In genomic region chr12:106804668-106805067, GRCh38 we compare ENCODE assay signal across 18 cellular contexts. TPM values are rescaled to one million over a fixed set of nuclear protein-coding genes. Genes with fewer than 3 reads are reported as not detected.
DNase-seq lines count a peak whose midpoint lies in the region; ATAC-seq and TF ChIP-seq lines count a peak whose summit lies in the region.
"Had no signal": no experiment of that assay in that cellular context is flagged by ENCODE, and none has a peak within 500 bp of the region (broad histone marks: within the 10 kb centered on the region; RNA-seq: fewer than 3 reads in every experiment).

No MANE protein-coding gene starts in this region.

- H3K27ac ChIP-seq in psoas muscle: no peak overlapping the region
- H3K27ac ChIP-seq: A549, C4-2B had no signal

- no peaks in the 10 kb centered on the region for H3K9me3 Mint-ChIP-seq in HFFc6
- H3K9me3 Mint-ChIP-seq in neural crest cell: no peaks in the 10 kb centered on the region
- H3K9me3 Mint-ChIP-seq: CD8-positive, alpha-beta T cell; GM23338 had no signal

- H3K4me1 ChIP-seq in psoas muscle: peaks cover 25% of the 10 kb centered on the region
- H3K4me1 ChIP-seq: A549, BE2C, Caco-2 had no signal

- H3K4me3 Mint-ChIP-seq in HFFc6 (no peak overlapping the region), neural crest cell (no peak overlapping the region)
- H3K4me3 Mint-ChIP-seq: CD8-positive, alpha-beta T cell; GM23338 had no signal

- no peaks in the 10 kb centered on the region for H3K9me3 ChIP-seq in psoas muscle
- H3K9me3 ChIP-seq: A549, BE2C, Caco-2 had no signal

- TF ChIP-seq CTCF in HFFc6 (IDR thresholded peaks at IDR 0.05): no peak
- no peak for TF ChIP-seq CTCF in neural crest cell (conservative IDR thresholded peaks at IDR 0.05)
- no peak for TF ChIP-seq CTCF in psoas muscle (IDR thresholded peaks at IDR 0.05)

- intact Hi-C loops in left colon (cut with DNase I, micrococcal nuclease) (no loop called here), psoas muscle (cut with DNase I) (no loop called here)

- no peak for DNase-seq in HFFc6
- DNase-seq in amniotic epithelial cell (ENCODE audit: low read depth): peak; percentile 33
- DNase-seq in left colon: no peak
- DNase-seq in neural crest cell (ENCODE audit: low read depth, low spot score): no peak
- no peak for DNase-seq in psoas muscle
- DNase-seq in DMS 273 treated with DMSO at 0.1 percent for 48 hours (lab: John Stamatoyannopoulos, UW): no peak
- DNase-seq in SK-N-DZ (ENCODE audit: low spot score): no peak
- DNase-seq: BE2C; Caco-2; CD8-positive, alpha-beta T cell; DMS53; GF-D8; H7; IMR-90 had no signal

- H3K27me3 Mint-ChIP-seq in HFFc6 (ENCODE audit: insufficient read depth) (no peaks in the 10 kb centered on the region; the same call in 1 of the 2 replicates), neural crest cell (ENCODE audit: low read depth) (no peaks in the 10 kb centered on the region)

- ATAC-seq in left colon: peak; percentile 91
- ATAC-seq in psoas muscle: no peak
- no peak for ATAC-seq in GM21717 (IDR thresholded peaks at IDR 0.05; ENCODE audit: unreplicated experiment)
- ATAC-seq: A549; CD8-positive, alpha-beta T cell; GM23338 had no signal

- no peaks in the 10 kb centered on the region for H3K27me3 ChIP-seq in psoas muscle (ENCODE audit: insufficient read depth in 3 of 3, low read length in 2 of 3)
- H3K27me3 ChIP-seq: BE2C had no signal

- WGBS in psoas muscle, 3 donors: 24 to 43% (median 40%) methylated on average over 3 of the region's 3 CpGs

- no peaks in the 10 kb centered on the region for H3K4me1 Mint-ChIP-seq in HFFc6 (ENCODE audit: low read depth)
- H3K4me1 Mint-ChIP-seq in neural crest cell: no peaks in the 10 kb centered on the region
- H3K4me1 Mint-ChIP-seq: GM23338 had no signal

- H3K36me3 Mint-ChIP-seq in HFFc6 (ENCODE audit: low read depth) (peaks cover 7% of the 10 kb centered on the region), neural crest cell (ENCODE audit: low read depth) (peaks cover 14% of the 10 kb centered on the region)

- H3K4me3 ChIP-seq in psoas muscle: no peak overlapping the region
- H3K4me3 ChIP-seq: A549, GM23338 had no signal

- peaks cover 5 to 18% of the 10 kb centered on the region in 2 donors for H3K36me3 ChIP-seq in psoas muscle (ENCODE audit: insufficient read depth in 1 of 2, low read depth in 1 of 2)
- H3K36me3 ChIP-seq: BE2C had no signal

- peak overlapping the region; percentile 8; the same call in 1 of the 2 replicates for H3K27ac Mint-ChIP-seq in HFFc6
- H3K27ac Mint-ChIP-seq in neural crest cell (ENCODE audit: unreplicated experiment): peak overlapping the region; percentile 20
- H3K27ac Mint-ChIP-seq: CD8-positive, alpha-beta T cell; GM23338 had no signal

RNA-seq across cellular contexts. Expression of gene RIC8B, which starts 30.2 kb away (rescaled TPM):
- 10 to 100 TPM in 4 of 6 experiments, 1 to 10 TPM in 2; 8.0 to 12.0 (median 10.2) TPM for total RNA-seq in HFFc6 (2021; fragmentation: NEBNext Ultra II Directional; extraction: Animal tissue kit (Norgen Biotek cat#: 25700))
- total RNA-seq in left colon: 10 to 100 TPM; 12.7 to 15.6 TPM
- total RNA-seq in neural crest cell: 33.2 and 33.8 TPM in 2 replicates
- 10 to 100 TPM in 3 of 4 donors, 1 to 10 TPM in 1; 5.8 to 12.0 (median 11.1) TPM for total RNA-seq in psoas muscle
- polyA plus RNA-seq in psoas muscle: 10 to 100 TPM in 1 of 3 donors, 1 to 10 TPM in 2; 4.9 to 19.3 (median 7.2) TPM
- polyA plus RNA-seq in SK-N-DZ (2014; cell fraction: cytosol; rRNA removed): 10.5 and 17.1 TPM in 2 replicates
- 21.4 and 21.7 TPM in 2 replicates for polyA plus RNA-seq in SK-N-DZ (2014; cell fraction: nucleus; rRNA removed)
